Comparison of ENCODE assay signal across 8 cellular contexts in the genomic region with DNA sequence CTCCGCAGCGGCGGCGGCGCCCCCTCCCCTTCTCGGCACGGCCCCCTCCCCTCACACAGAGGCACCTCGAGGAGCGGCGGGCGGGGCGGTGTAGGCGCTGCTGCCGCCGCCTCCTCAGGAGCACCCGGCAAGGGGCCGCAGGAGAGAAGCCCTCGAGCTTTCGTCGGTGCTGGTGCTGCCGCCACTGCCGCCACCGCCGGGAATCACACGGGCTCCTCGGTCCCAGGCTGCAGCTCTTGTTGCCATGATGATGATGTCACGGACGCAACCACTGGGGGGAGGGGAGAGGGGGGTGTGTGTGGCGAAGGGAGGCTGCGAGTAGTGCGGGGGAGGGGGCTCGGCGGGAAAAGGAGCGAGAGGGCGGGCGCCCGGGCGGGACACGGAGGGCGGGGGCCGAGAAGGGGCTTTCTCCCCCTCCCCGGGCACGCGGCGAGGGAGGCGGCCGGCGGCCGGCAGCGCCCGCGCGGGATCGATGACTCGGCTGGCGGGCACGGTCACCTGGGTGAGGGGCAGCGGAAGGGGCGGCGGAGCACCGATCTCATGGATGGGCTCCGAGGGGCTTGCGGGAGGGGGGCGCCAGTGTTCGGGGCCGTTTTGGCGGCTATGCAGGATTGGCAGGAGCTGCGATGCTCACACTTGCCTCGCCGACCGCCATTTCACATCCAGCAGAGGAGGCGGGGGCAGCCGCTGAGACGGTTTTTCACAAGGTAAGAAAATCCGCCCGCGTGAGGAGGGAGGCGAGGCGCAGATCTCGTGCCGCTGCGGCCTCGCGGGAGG. TPM values are rescaled to one million over a fixed set of nuclear protein-coding genes. Genes with fewer than 3 reads are reported as not detected.
A peak's percentile ranks its signal among the peaks of the same experiment; 100 is the strongest.
DNase-seq lines count a peak whose midpoint lies in the region; ATAC-seq and TF ChIP-seq lines count a peak whose summit lies in the region.

Gene REV3L, minus strand, starts transcription at position 260 of the 777 bp plus-strand sequence. CDS start 330 bp downstream, outside the sequence.

- no peak for TF ChIP-seq EP300 in upper lobe of left lung (IDR thresholded peaks at IDR 0.05)

- H3K27me3 ChIP-seq in adipocyte (replicated peaks; ENCODE audit: control insufficient read depth, insufficient read depth, low read length): no peaks in the 10 kb centered on the region
- H3K27me3 ChIP-seq in heart left ventricle: no peaks in the 10 kb centered on the region
- H3K27me3 ChIP-seq in upper lobe of left lung: no peaks in the 10 kb centered on the region

- WGBS in heart left ventricle, 4 donors: 0 to 4% (median 1%) methylated on average over 21 to 84 of the region's 84 CpGs
- 0% methylated on average over 5 to 53 of the region's 84 CpGs for WGBS in upper lobe of left lung, 2 donors

- H3K27ac ChIP-seq in heart left ventricle (peak within 1 kb of the TSS; percentile 96 to 100 (median 99)), upper lobe of left lung (peak within 1 kb of the TSS; percentile 99 to 100 (median 99))

- H3K9ac ChIP-seq in adipocyte (ENCODE audit: low read length): peak within 1 kb of the TSS; percentile 95

- TF ChIP-seq POLR2A in heart left ventricle (IDR thresholded peaks at IDR 0.05) (peak in 1 of 2 donors; percentile 47), upper lobe of left lung (IDR thresholded peaks at IDR 0.05) (peak in 3 of 4 donors; percentile 55 to 79 (median 57))

- peak; percentile 75 for DNase-seq in HFFc6
- peak; percentile 82 for DNase-seq in NCI-H1048 (lab: John Stamatoyannopoulos, UW)
- DNase-seq in T follicular helper cell (ENCODE audit: low read depth): peak; percentile 85
- DNase-seq in adipocyte (ENCODE audit: low read depth): peak; percentile 92
- peak; percentile 90 to 92 (median 92) for DNase-seq in heart left ventricle
- DNase-seq in posterior vena cava (ENCODE audit: low spot score): peak; percentile 96
- peak; percentile 89 to 95 for DNase-seq in upper lobe of left lung

- peak within 1 kb of the TSS; percentile 100 for H3K27ac Mint-ChIP-seq in HFFc6

- H3K9me3 Mint-ChIP-seq in HFFc6: no peaks in the 10 kb centered on the region

- peaks cover 23% of the 10 kb centered on the region for H3K4me1 ChIP-seq in adipocyte (ENCODE audit: control insufficient read depth, insufficient read depth, low read length)
- peaks cover 0 to 65% (median 38%) of the 10 kb centered on the region in 12 donors for H3K4me1 ChIP-seq in heart left ventricle
- H3K4me1 ChIP-seq in upper lobe of left lung: peaks cover 26 to 41% (median 38%) of the 10 kb centered on the region in 4 donors

- TF ChIP-seq CTCF in HFFc6 (IDR thresholded peaks at IDR 0.05): peak; percentile 6; the same call in 1 of the 2 replicates
- no peak for TF ChIP-seq CTCF in heart left ventricle (IDR thresholded peaks at IDR 0.05)
- peak in 1 of 6 experiments; percentile 8 for TF ChIP-seq CTCF in upper lobe of left lung (IDR thresholded peaks at IDR 0.05)

- H3K36me3 ChIP-seq in adipocyte (ENCODE audit: control insufficient read depth, insufficient read depth, low read length, severe bottlenecking) (no peaks in the 10 kb centered on the region), heart left ventricle (peaks cover 0 to 3% (median 0%) of the 10 kb centered on the region in 9 donors), upper lobe of left lung (no peaks in the 10 kb centered on the region)

- H3K9me3 ChIP-seq in adipocyte (ENCODE audit: control insufficient read depth, low read length) (no peaks in the 10 kb centered on the region), heart left ventricle (no peaks in the 10 kb centered on the region), upper lobe of left lung (no peaks in the 10 kb centered on the region)

- intact Hi-C loops in heart left ventricle (cut with DNase I) (loop anchor here (1.0 to 10.0 kb wide), 16 partner anchors 49 to 226 kb away; partner anchors contain the start of gene TRAF3IP2 (in 6 of the 10)), posterior vena cava (cut with DNase I) (loop anchor here (2.0 to 10.0 kb wide), 2 partner anchors 82 to 120 kb away; no protein-coding TSS in a partner anchor)

- ATAC-seq in heart left ventricle (peak; percentile 60 to 86 (median 76)), upper lobe of left lung (ENCODE audit: low FRiP score in 2 of 2) (peak; percentile 85 to 86)

- H3K4me3 Mint-ChIP-seq in HFFc6: peak within 1 kb of the TSS; percentile 99

- H3K4me1 Mint-ChIP-seq in HFFc6 (ENCODE audit: low read depth): peaks cover 67% of the 10 kb centered on the region

- H3K27me3 Mint-ChIP-seq in HFFc6 (ENCODE audit: insufficient read depth): peaks cover 7% of the 10 kb centered on the region; the same call in 1 of the 2 replicates

- H3K36me3 Mint-ChIP-seq in HFFc6 (ENCODE audit: low read depth): peaks cover 16% of the 10 kb centered on the region

- H3K4me3 ChIP-seq in GM08714 (ENCODE audit: low read length) (peak within 1 kb of the TSS; percentile 81), adipocyte (ENCODE audit: low read length) (peak within 1 kb of the TSS; percentile 98), heart left ventricle (peak within 1 kb of the TSS; percentile 75 to 99 (median 92)), upper lobe of left lung (peak within 1 kb of the TSS; percentile 68 to 98 (median 78))

RNA-seq across cellular contexts. Expression of gene REV3L, which starts in this region (rescaled TPM):
- total RNA-seq in HFFc6 (2021; fragmentation: NEBNext Ultra II Directional; extraction: Animal tissue kit (Norgen Biotek cat#: 25700)): 10 to 100 TPM; 22.4 to 36.3 (median 31.2) TPM
- total RNA-seq in heart left ventricle: 10 to 100 TPM; 10.9 to 20.0 (median 15.5) TPM
- 1 to 10 TPM; 6.1 to 8.5 TPM for polyA plus RNA-seq in heart left ventricle
- 10 to 100 TPM; 63.3 to 70.7 TPM for total RNA-seq in posterior vena cava
- total RNA-seq in upper lobe of left lung: 100 to 1,000 TPM in 1 of 6 donors, 10 to 100 TPM in 5; 29.7 to 106 (median 38.0) TPM

Comparison
In these comparisons a context has a peak if more than half of its experiments do, and no peak if none do; other contexts are left out.
1. Peak in every context shown above with its lines: DNase-seq, ATAC-seq, H3K4me3 ChIP-seq and H3K27ac ChIP-seq.